Comparison of ENCODE assay signal across 1 cellular context in the genomic region with DNA sequence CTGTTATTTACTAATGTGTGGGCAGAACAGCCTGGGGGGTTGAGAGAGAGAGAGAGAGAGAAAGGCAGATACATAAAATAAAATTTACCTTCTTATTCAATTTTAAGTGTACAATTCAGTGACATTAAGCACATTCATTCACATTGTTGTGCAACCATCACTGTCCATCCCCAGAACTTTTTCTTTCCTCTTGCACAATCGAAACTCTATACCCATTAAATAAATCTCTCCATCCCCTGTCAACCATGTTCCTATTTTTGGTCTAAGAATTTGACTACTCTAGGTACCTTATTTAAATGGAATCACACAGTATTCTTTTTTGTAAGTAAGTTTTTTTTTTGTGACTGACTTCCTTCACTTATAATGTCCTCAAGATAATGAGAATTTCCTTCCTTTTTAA.
TF ChIP-seq lines count a peak whose summit lies in the region.

No MANE protein-coding gene starts in this region.

TF ChIP-seq in IMR-90, 13 proteins besides CTCF, POLR2A, EP300 and RAD21:
- TF ChIP-seq NFE2L2 (IDR thresholded peaks at IDR 0.05; ENCODE audit: low read depth, low read length) (no peak), CEBPB (IDR thresholded peaks at IDR 0.05; ENCODE audit: low read depth, low read length) (peak; percentile 91)
